ENCODE assay signal across 22 cellular contexts in the genomic region with DNA sequence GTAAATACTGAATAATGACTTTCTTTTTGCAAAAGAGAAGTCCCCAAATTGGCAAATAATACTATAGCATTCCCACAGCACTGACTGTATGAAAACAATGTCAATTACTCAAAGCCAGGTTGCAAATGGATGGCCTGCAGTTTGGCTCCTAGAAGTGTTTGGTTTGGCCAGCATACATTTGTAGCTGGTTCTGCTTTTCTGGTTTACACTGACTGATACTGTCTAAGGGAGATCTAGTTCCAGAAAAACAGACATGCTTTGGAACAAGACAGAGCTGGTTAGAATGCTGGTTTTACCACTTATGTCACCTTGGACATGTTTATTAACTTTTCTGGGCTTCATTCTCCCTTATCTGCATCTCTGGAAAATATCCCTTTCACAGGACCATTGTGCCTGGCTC.
DNase-seq lines count a peak whose midpoint lies in the region; ATAC-seq, FAIRE-seq and TF ChIP-seq lines count a peak whose summit lies in the region.
"Had no signal": no experiment of that assay in that cellular context is flagged by ENCODE, and none has a peak within 500 bp of the region (broad histone marks: within the 10 kb centered on the region; RNA-seq: fewer than 3 reads in every experiment).

No MANE protein-coding gene starts in this region.

- H3K27me3 Mint-ChIP-seq in astrocyte (ENCODE audit: low read depth, unreplicated experiment): no peaks in the 10 kb centered on the region
- H3K27me3 Mint-ChIP-seq in effector memory CD8-positive, alpha-beta T cell: no peaks in the 10 kb centered on the region
- H3K27me3 Mint-ChIP-seq: B cell had no signal

- no peak overlapping the region for H3K4me3 Mint-ChIP-seq in astrocyte (ENCODE audit: unreplicated experiment)
- no peak overlapping the region for H3K4me3 Mint-ChIP-seq in effector memory CD8-positive, alpha-beta T cell
- H3K4me3 Mint-ChIP-seq: B cell; CD14-positive monocyte; CD4-positive, alpha-beta T cell; CD8-positive, alpha-beta memory T cell; HFFc6 had no signal

- H3K79me2 ChIP-seq in astrocyte (ENCODE audit: insufficient read depth, low read length): no peaks in the 10 kb centered on the region

- H3K4me1 ChIP-seq in BE2C (no peaks in the 10 kb centered on the region), astrocyte (ENCODE audit: insufficient read depth, low read length) (no peaks in the 10 kb centered on the region)
- H3K4me1 ChIP-seq: BLaER1 treated with 17β-estradiol and CSF1 and Interleukin-3, amounts not matched to agents 10 nM and 100 nM; HAP-1 had no signal

- H3K4me3 ChIP-seq in BE2C (ENCODE audit: low read depth, low read length) (no peak overlapping the region), LNCaP clone FGC (ENCODE audit: low read depth, low read length) (no peak overlapping the region), astrocyte (ENCODE audit: insufficient read depth, low read depth, low read length) (no peak overlapping the region)
- H3K4me3 ChIP-seq: BLaER1 treated with 17β-estradiol and CSF1 and Interleukin-3, amounts not matched to agents 10 nM and 100 nM; GM12878; HAP-1 had no signal

- DNase-seq in BE2C (peak; percentile 27), LNCaP clone FGC (ENCODE audit: low read depth) (peak; percentile 76), astrocyte (ENCODE audit: low read depth) (peak; percentile 2), left lobe of liver (ENCODE audit: low spot score) (no peak), AG08396 (ENCODE audit: low spot score) (no peak)
- DNase-seq in effector memory CD8-positive, alpha-beta T cell: no peak
- DNase-seq: CD4-positive, alpha-beta T cell; CD8-positive, alpha-beta memory T cell; DMS 273 treated with DMSO at 0.1 percent for 48 hours; DMS79; EL; GDM1; GOT3; HFFc6 had no signal

- H3K9ac ChIP-seq in astrocyte (ENCODE audit: low read length): no peak overlapping the region
- H3K9ac ChIP-seq: BLaER1 treated with 17β-estradiol and CSF1 and Interleukin-3, amounts not matched to agents 10 nM and 100 nM had no signal

- FAIRE-seq in astrocyte (lab: Jason Lieb, UNC): no peak
- FAIRE-seq: D721Med, GM12878, H54 had no signal

- H4K20me1 ChIP-seq in astrocyte (ENCODE audit: insufficient read depth, low read length): no peaks in the 10 kb centered on the region
- H4K20me1 ChIP-seq: BLaER1 treated with 17β-estradiol and CSF1 and Interleukin-3, amounts not matched to agents 10 nM and 100 nM had no signal

- peaks cover 5% of the 10 kb centered on the region for H3K9me3 Mint-ChIP-seq in astrocyte (ENCODE audit: unreplicated experiment)
- H3K9me3 Mint-ChIP-seq in effector memory CD8-positive, alpha-beta T cell: peaks cover 2 to 16% of the 10 kb centered on the region in 2 donors

- no peaks in the 10 kb centered on the region for H3K36me3 ChIP-seq in BE2C
- no peaks in the 10 kb centered on the region for H3K36me3 ChIP-seq in astrocyte (ENCODE audit: insufficient read depth, low read length)
- H3K36me3 ChIP-seq: BLaER1 treated with 17β-estradiol and CSF1 and Interleukin-3, amounts not matched to agents 10 nM and 100 nM; HAP-1 had no signal

- H3K4me1 Mint-ChIP-seq in astrocyte (ENCODE audit: low read depth, unreplicated experiment): no peaks in the 10 kb centered on the region
- no peaks in the 10 kb centered on the region for H3K4me1 Mint-ChIP-seq in effector memory CD8-positive, alpha-beta T cell (ENCODE audit: low read depth in 2 of 2)
- H3K4me1 Mint-ChIP-seq: B cell; CD14-positive monocyte; CD8-positive, alpha-beta memory T cell had no signal

- no peak for TF ChIP-seq CTCF in BE2C (IDR thresholded peaks at IDR 0.05; ENCODE audit: low read depth, low read length)
- no peak for TF ChIP-seq CTCF in LNCaP clone FGC (IDR thresholded peaks at IDR 0.05; ENCODE audit: control insufficient read depth, extremely low read depth, insufficient read depth)
- no peak for TF ChIP-seq CTCF in astrocyte (IDR thresholded peaks at IDR 0.05; ENCODE audit: insufficient read depth, low read depth, low read length)

- no peak overlapping the region for H3K4me2 ChIP-seq in astrocyte (ENCODE audit: low read length)
- H3K4me2 ChIP-seq: BLaER1 treated with 17β-estradiol and CSF1 and Interleukin-3, amounts not matched to agents 10 nM and 100 nM had no signal

- no peak overlapping the region for H3K27ac ChIP-seq in astrocyte (ENCODE audit: low read depth, low read length)
- H3K27ac ChIP-seq: BLaER1 treated with 17β-estradiol and CSF1 and Interleukin-3, amounts not matched to agents 10 nM and 100 nM had no signal

- H3K36me3 Mint-ChIP-seq in astrocyte (ENCODE audit: low read depth, unreplicated experiment): no peaks in the 10 kb centered on the region
- no peaks in the 10 kb centered on the region for H3K36me3 Mint-ChIP-seq in effector memory CD8-positive, alpha-beta T cell (ENCODE audit: insufficient read depth)
- H3K36me3 Mint-ChIP-seq: CD14-positive monocyte; CD8-positive, alpha-beta memory T cell had no signal

- no peak overlapping the region for H2AFZ ChIP-seq in astrocyte (ENCODE audit: low read depth, low read length)

- H3K27ac Mint-ChIP-seq in astrocyte (ENCODE audit: unreplicated experiment): no peak overlapping the region
- no peak overlapping the region for H3K27ac Mint-ChIP-seq in effector memory CD8-positive, alpha-beta T cell
- H3K27ac Mint-ChIP-seq: B cell; CD4-positive, alpha-beta T cell; CD8-positive, alpha-beta memory T cell; HFFc6 had no signal

- H3K27me3 ChIP-seq in BE2C (no peaks in the 10 kb centered on the region), astrocyte (ENCODE audit: insufficient read depth, low read length) (no peaks in the 10 kb centered on the region)
- H3K27me3 ChIP-seq: BLaER1 treated with 17β-estradiol and CSF1 and Interleukin-3, amounts not matched to agents 10 nM and 100 nM had no signal

- ATAC-seq in left lobe of liver: peak; percentile 81
- no peak for ATAC-seq in effector memory CD8-positive, alpha-beta T cell (replicated peaks)
- ATAC-seq in GM19023 (IDR thresholded peaks at IDR 0.05; ENCODE audit: unreplicated experiment): no peak
- ATAC-seq: GM12878 had no signal

- H3K9me3 ChIP-seq in BE2C (no peaks in the 10 kb centered on the region), astrocyte (ENCODE audit: insufficient read depth, low read depth, low read length) (no peaks in the 10 kb centered on the region)
- H3K9me3 ChIP-seq: BLaER1 treated with 17β-estradiol and CSF1 and Interleukin-3, amounts not matched to agents 10 nM and 100 nM had no signal

Comparison
In these comparisons a context has a peak if more than half of its experiments do, and no peak if none do; other contexts are left out.
1. DNase-seq: peak in BE2C (single experiment), LNCaP clone FGC (single experiment) and astrocyte (single experiment); none in left lobe of liver (single experiment), effector memory CD8-positive, alpha-beta T cell (0 of 3) and AG08396 (single experiment).